ENCODE assay signal across 20 cellular contexts in genomic region chr15:67563961-67564570, GRCh38. TPM values are rescaled to one million over a fixed set of nuclear protein-coding genes. Genes with fewer than 3 reads are reported as not detected.
DNase-seq lines count a peak whose midpoint lies in the region; ATAC-seq, FAIRE-seq and TF ChIP-seq lines count a peak whose summit lies in the region.
"Had no signal": no experiment of that assay in that cellular context is flagged by ENCODE, and none has a peak within 500 bp of the region (broad histone marks: within the 10 kb centered on the region; RNA-seq: fewer than 3 reads in every experiment).

No MANE protein-coding gene starts in this region.

- no peak for FAIRE-seq in HepG2 (lab: Jason Lieb, UNC)
- FAIRE-seq: endothelial cell of umbilical vein had no signal

- POLR2A ChIA-PET in HepG2 (lab: Yijun Ruan, JAX): no interaction called here

- H3K4me3 ChIP-seq in DOHH2 (ENCODE audit: low read length) (peak overlapping the region; percentile 33), HL-60 (replicated peaks; ENCODE audit: insufficient read depth, low read length) (no peak overlapping the region), endodermal cell (ENCODE audit: low read length) (no peak overlapping the region), HepG2 (replicated peaks in 1 of 3; ENCODE audit: insufficient read depth in 1 of 3, low read depth in 2 of 3, low read length in 3 of 3) (no peak overlapping the region)
- H3K4me3 ChIP-seq: hepatocyte, lung, Peyer's patch, thoracic aorta had no signal

- peaks cover 4% of the 10 kb centered on the region; the same call in 1 of the 2 replicates for H3F3A ChIP-seq in DOHH2 (ENCODE audit: control insufficient read depth, insufficient read depth)

- ATAC-seq in GM19025 (IDR thresholded peaks at IDR 0.05; ENCODE audit: low read depth, unreplicated experiment) (peak; percentile 7), left lobe of liver (no peak), HepG2 (no peak)
- ATAC-seq: sciatic nerve had no signal

- BruUV-seq in HepG2 (replicated peaks; lab: Mats Ljungman, UMichigan): no TSS peak

- no peak overlapping the region for H2AFZ ChIP-seq in HepG2 (ENCODE audit: low read length)
- H2AFZ ChIP-seq: hepatocyte had no signal

- H4K20me1 ChIP-seq in DOHH2 (ENCODE audit: control insufficient read depth, insufficient read depth, low read depth, low read length) (no peaks in the 10 kb centered on the region), HepG2 (ENCODE audit: insufficient read depth, low read length) (no peaks in the 10 kb centered on the region; the same call in 1 of the 2 replicates)

- H3K36me3 Mint-ChIP-seq in endodermal cell (ENCODE audit: low read depth): peaks cover 6% of the 10 kb centered on the region

- H3K4me1 ChIP-seq in DOHH2 (ENCODE audit: control insufficient read depth, low read length) (peaks cover 65% of the 10 kb centered on the region), endodermal cell (ENCODE audit: control insufficient read depth, insufficient read depth, low read length) (no peaks in the 10 kb centered on the region), HepG2 (ENCODE audit: insufficient read depth, low read length) (no peaks in the 10 kb centered on the region)
- H3K4me1 ChIP-seq: Peyer's patch had no signal

- no peaks in the 10 kb centered on the region for H3K27me3 Mint-ChIP-seq in endodermal cell (ENCODE audit: insufficient read depth)
- H3K27me3 Mint-ChIP-seq: stimulated activated naive B cell treated with anti-CD40 and anti-IgM and Interleukin-4, amounts not matched to agents 10 μg/mL and 1 μg/mL and 100 μg/mL, for 72 hours had no signal

- H3K79me2 ChIP-seq in DOHH2 (ENCODE audit: control insufficient read depth, low read length) (no peaks in the 10 kb centered on the region; the same call in 1 of the 2 replicates), HepG2 (ENCODE audit: insufficient read depth, low read length) (no peaks in the 10 kb centered on the region)
- H3K79me2 ChIP-seq: hepatocyte had no signal

- H3K4me2 ChIP-seq in DOHH2 (ENCODE audit: low read length): peak overlapping the region; percentile 49
- no peak overlapping the region for H3K4me2 ChIP-seq in HepG2 (ENCODE audit: low read depth, low read length)
- H3K4me2 ChIP-seq: hepatocyte had no signal

- WGBS in endodermal cell (ENCODE audit: insufficient coverage in 1 of 2, insufficient read length in 1 of 2), 2 experiments: 43 to 85% methylated on average over 1 of the region's 1 CpG
- WGBS in HepG2 (ENCODE audit: low lambda C conversion rate): 57% methylated on average over 1 of the region's 1 CpG

- peaks cover 6% of the 10 kb centered on the region; the same call in 1 of the 2 replicates for H3K9me3 ChIP-seq in DOHH2 (ENCODE audit: control insufficient read depth, insufficient read depth, low read length)
- H3K9me3 ChIP-seq in endodermal cell (ENCODE audit: control insufficient read depth, low read length): peaks cover 5% of the 10 kb centered on the region
- no peaks in the 10 kb centered on the region for H3K9me3 ChIP-seq in HepG2 (ENCODE audit: low read length)
- H3K9me3 ChIP-seq: Peyer's patch, thoracic aorta had no signal

- no peak overlapping the region for H3K27ac Mint-ChIP-seq in endodermal cell
- H3K27ac Mint-ChIP-seq: activated T-helper 2 cell treated with anti-CD3 and anti-CD28 coated beads, Interferon-gamma antibody, Interleukin-2, Interleukin-4, amounts not matched to agents 10 μg/mL and 5 μg/mL and 100 μg/mL, durations not matched to agents 14 hours and 24 hours and 36 hours; stimulated activated naive B cell treated with anti-CD40 and anti-IgM and Interleukin-4, amounts not matched to agents 10 μg/mL and 1 μg/mL and 100 μg/mL, for 72 hours had no signal

- no peak for TF ChIP-seq POLR2A in HepG2 (IDR thresholded peaks at IDR 0.05; ENCODE audit: insufficient read depth in 1 of 2, low read depth in 2 of 2, low read length in 2 of 2)

- H3K9me2 ChIP-seq in DOHH2 (replicated peaks; ENCODE audit: control insufficient read depth, low read length): no peaks in the 10 kb centered on the region

- H3K9ac ChIP-seq in endodermal cell (ENCODE audit: extremely low read depth, low read length, poor library complexity, severe bottlenecking): no peak overlapping the region
- no peak overlapping the region for H3K9ac ChIP-seq in HepG2 (ENCODE audit: insufficient read depth, low read depth, low read length)

- no peak for DNase-seq in HL-60 (ENCODE audit: low read depth in 1 of 2, low spot score in 1 of 2)
- no peak for DNase-seq in endodermal cell
- no peak for DNase-seq in left lobe of liver (ENCODE audit: low spot score)
- no peak for DNase-seq in DMS53 treated with DMSO at 0.1 percent for 48 hours (lab: John Stamatoyannopoulos, UW; ENCODE audit: unreplicated experiment)
- DNase-seq in HepG2 (ENCODE audit: low spot score): no peak
- DNase-seq: activated CD4-positive, CD25-positive, alpha-beta regulatory T cell treated with anti-CD3 and anti-CD28 coated beads, Interleukin-2, amount 50 U/mL, for 72 hours; cortex of kidney; islet precursor cell; NCI-H146; Peyer's patch; stimulated activated naive B cell treated with anti-CD40 and anti-IgM and Interleukin-4, amounts not matched to agents 10 μg/mL and 1 μg/mL and 100 μg/mL, for 72 hours; T-helper 9 cell had no signal

- H3K4me1 Mint-ChIP-seq in endodermal cell: peaks cover 9% of the 10 kb centered on the region

- in situ Hi-C loops in HepG2 (cut with HindIII; ENCODE audit: extremely low pct_ligation_motif_present, low pct_unique_long_range_greater_than_20kb): no loop called here

- intact Hi-C loops in HepG2 (cut with micrococcal nuclease; ENCODE audit: unreplicated experiment): no loop called here

- H3K36me3 ChIP-seq in DOHH2 (ENCODE audit: control insufficient read depth, low read length) (peaks cover 15% of the 10 kb centered on the region), endodermal cell (ENCODE audit: control insufficient read depth, insufficient read depth, low read length) (no peaks in the 10 kb centered on the region), HepG2 (replicated peaks in 1 of 2; ENCODE audit: control insufficient read depth in 1 of 2, insufficient read depth in 2 of 2, low read length in 2 of 2) (no peaks in the 10 kb centered on the region)
- H3K36me3 ChIP-seq: thoracic aorta had no signal

- H3K27me3 ChIP-seq in DOHH2 (ENCODE audit: control insufficient read depth, low read length) (no peaks in the 10 kb centered on the region), HL-60 (ENCODE audit: insufficient read depth, poor library complexity, severe bottlenecking) (no peaks in the 10 kb centered on the region), endodermal cell (ENCODE audit: control insufficient read depth, insufficient read depth, low read length, poor library complexity, severe bottlenecking) (no peaks in the 10 kb centered on the region), HepG2 (ENCODE audit: control insufficient read depth in 1 of 2, insufficient read depth in 2 of 2, low read length in 2 of 2) (no peaks in the 10 kb centered on the region)
- H3K27me3 ChIP-seq: hepatocyte, Peyer's patch had no signal

- H3K9me3 Mint-ChIP-seq in endodermal cell: no peaks in the 10 kb centered on the region
- H3K9me3 Mint-ChIP-seq: activated T-helper 2 cell treated with anti-CD3 and anti-CD28 coated beads, Interferon-gamma antibody, Interleukin-2, Interleukin-4, amounts not matched to agents 10 μg/mL and 5 μg/mL and 100 μg/mL, durations not matched to agents 14 hours and 24 hours and 36 hours; stimulated activated naive B cell treated with anti-CD40 and anti-IgM and Interleukin-4, amounts not matched to agents 10 μg/mL and 1 μg/mL and 100 μg/mL, for 72 hours had no signal

- CTCF ChIA-PET in HepG2 (lab: Yijun Ruan, JAX; ENCODE audit: low intra/inter-chr PET ratio, low total read pairs): no interaction called here

- H3K27ac ChIP-seq in DOHH2 (ENCODE audit: low read depth, low read length): peak overlapping the region; percentile 51
- H3K27ac ChIP-seq in HL-60 (replicated peaks): peak overlapping the region; percentile 75
- peak overlapping the region; percentile 83 for H3K27ac ChIP-seq in endodermal cell (ENCODE audit: low read depth, low read length)
- no peak overlapping the region for H3K27ac ChIP-seq in HepG2 (ENCODE audit: extremely low read length, insufficient read depth, low read length)
- H3K27ac ChIP-seq: hepatocyte, Peyer's patch, thoracic aorta had no signal

- no peak for TF ChIP-seq RAD21 in HepG2 (CRISPR knock-in tag; IDR thresholded peaks at IDR 0.05)

- no peak overlapping the region for H3K4me3 Mint-ChIP-seq in endodermal cell
- H3K4me3 Mint-ChIP-seq: stimulated activated naive B cell treated with anti-CD40 and anti-IgM and Interleukin-4, amounts not matched to agents 10 μg/mL and 1 μg/mL and 100 μg/mL, for 72 hours had no signal

- TF ChIP-seq CTCF in DOHH2 (IDR thresholded peaks at IDR 0.05; ENCODE audit: low read depth, low read length, poor library complexity, severe bottlenecking) (no peak), HL-60 (IDR thresholded peaks at IDR 0.05; ENCODE audit: insufficient read depth, low read length) (no peak), endodermal cell (conservative IDR thresholded peaks at IDR 0.05) (no peak), HepG2 (CRISPR knock-in tag; IDR thresholded peaks at IDR 0.05) (no peak)

- TF ChIP-seq EP300 in HepG2 (IDR thresholded peaks at IDR 0.05; ENCODE audit: low read depth in 2 of 2, low read length in 2 of 2): no peak
- TF ChIP-seq EP300 in HepG2 (CRISPR knock-in tag; IDR thresholded peaks at IDR 0.05; ENCODE audit: borderline replicate concordance): no peak

RNA-seq across cellular contexts. Expression of gene MAP2K5, which starts 21.6 kb away (rescaled TPM):
- 10 to 100 TPM; 17.1 to 26.7 TPM for total RNA-seq in endodermal cell
- 29.9 TPM for polyA plus RNA-seq in endodermal cell (2013, experiment 1 of 2)
- polyA plus RNA-seq in endodermal cell (2013, experiment 2 of 2): 24.2 TPM
- total RNA-seq in left lobe of liver: 9.9 TPM
- 4.3 and 6.3 TPM in 2 replicates for total RNA-seq in HepG2 (2016; rRNA removed; fragmentation: Illumina TruSeq; extraction: Trizol)
- total RNA-seq in HepG2 (2016; cell fraction: cytosol; rRNA removed; fragmentation: Illumina TruSeq; extraction: Trizol; ENCODE audit: low read depth): 8.3 and 9.2 TPM in 2 replicates
- 3.3 and 5.6 TPM in 2 replicates for total RNA-seq in HepG2 (2016; cell fraction: insoluble cytoplasmic fraction; rRNA removed; fragmentation: Illumina TruSeq; extraction: Trizol)
- total RNA-seq in HepG2 (2016; cell fraction: membrane; rRNA removed; fragmentation: Illumina TruSeq; extraction: Trizol): 5.7 and 7.1 TPM in 2 replicates
- 7.3 and 10.3 TPM in 2 replicates for total RNA-seq in HepG2 (2016; cell fraction: nucleus; rRNA removed; fragmentation: Illumina TruSeq; extraction: Trizol)
- 3.2 and 4.0 TPM in 2 replicates for polyA plus RNA-seq in HepG2 (2011; rRNA removed)
- polyA plus RNA-seq in HepG2 (2011; cell fraction: cytosol; rRNA removed): 2.4 and 2.5 TPM in 2 replicates
- polyA plus RNA-seq in HepG2 (2011; cell fraction: nucleus; rRNA removed): 8.1 and 8.7 TPM in 2 replicates
- 12.6 and 13.6 TPM in 2 replicates for polyA plus RNA-seq in HepG2 (2012)
- polyA plus RNA-seq in HepG2 (2016; cell fraction: cytosol; fragmentation: Illumina TruSeq; extraction: Trizol; ENCODE audit: low read depth): 3.4 and 3.9 TPM in 2 replicates
- polyA plus RNA-seq in HepG2 (2016; cell fraction: insoluble cytoplasmic fraction; fragmentation: Illumina TruSeq; extraction: Trizol; ENCODE audit: low read depth): 10.6 and 10.7 TPM in 2 replicates
- polyA plus RNA-seq in HepG2 (2016; cell fraction: membrane; fragmentation: Illumina TruSeq; extraction: Trizol; ENCODE audit: low read depth): 7.3 TPM in 2 replicates
- polyA plus RNA-seq in HepG2 (2016; cell fraction: nucleus; fragmentation: Illumina TruSeq; extraction: Trizol; ENCODE audit: insufficient read depth, low read depth): 9.9 and 12.6 TPM in 2 replicates
- 7.5 and 17.7 TPM in 2 replicates for polyA minus RNA-seq in HepG2 (2011; rRNA and poly(A)+ RNA removed; ENCODE audit: low replicate concordance)
- polyA minus RNA-seq in HepG2 (2011; cell fraction: cytosol; rRNA and poly(A)+ RNA removed): 4.9 and 7.3 TPM in 2 replicates
- polyA minus RNA-seq in HepG2 (2011; cell fraction: nucleus; rRNA and poly(A)+ RNA removed): 24.7 and 28.5 TPM in 2 replicates

RNA-seq across cellular contexts. Expression of gene C15orf61, which starts 43.1 kb away (rescaled TPM):
- 1 to 10 TPM; 3.0 to 3.2 TPM for total RNA-seq in endodermal cell
- polyA plus RNA-seq in endodermal cell (2013, experiment 1 of 2): 3.5 TPM
- polyA plus RNA-seq in endodermal cell (2013, experiment 2 of 2): 2.2 TPM
- 2.3 TPM for total RNA-seq in left lobe of liver
- total RNA-seq in HepG2 (2016; rRNA removed; fragmentation: Illumina TruSeq; extraction: Trizol): 3.3 and 6.6 TPM in 2 replicates
- total RNA-seq in HepG2 (2016; cell fraction: cytosol; rRNA removed; fragmentation: Illumina TruSeq; extraction: Trizol; ENCODE audit: low read depth): 9.3 and 10.8 TPM in 2 replicates
- 5.7 and 8.0 TPM in 2 replicates for total RNA-seq in HepG2 (2016; cell fraction: insoluble cytoplasmic fraction; rRNA removed; fragmentation: Illumina TruSeq; extraction: Trizol)
- 11.0 and 12.6 TPM in 2 replicates for total RNA-seq in HepG2 (2016; cell fraction: membrane; rRNA removed; fragmentation: Illumina TruSeq; extraction: Trizol)
- 7.4 and 9.6 TPM in 2 replicates for total RNA-seq in HepG2 (2016; cell fraction: nucleus; rRNA removed; fragmentation: Illumina TruSeq; extraction: Trizol)
- 2.1 and 2.2 TPM in 2 replicates for polyA plus RNA-seq in HepG2 (2011; rRNA removed)
- polyA plus RNA-seq in HepG2 (2011; cell fraction: cytosol; rRNA removed): 2.0 and 3.5 TPM in 2 replicates
- polyA plus RNA-seq in HepG2 (2011; cell fraction: nucleus; rRNA removed): 2.5 and 4.0 TPM in 2 replicates
- 3.3 and 7.5 TPM in 2 replicates for polyA plus RNA-seq in HepG2 (2012)
- polyA plus RNA-seq in HepG2 (2016; cell fraction: cytosol; fragmentation: Illumina TruSeq; extraction: Trizol; ENCODE audit: low read depth): 16.3 and 18.5 TPM in 2 replicates
- 4.1 and 6.7 TPM in 2 replicates for polyA plus RNA-seq in HepG2 (2016; cell fraction: insoluble cytoplasmic fraction; fragmentation: Illumina TruSeq; extraction: Trizol; ENCODE audit: low read depth)
- 12.1 and 12.7 TPM in 2 replicates for polyA plus RNA-seq in HepG2 (2016; cell fraction: membrane; fragmentation: Illumina TruSeq; extraction: Trizol; ENCODE audit: low read depth)
- polyA plus RNA-seq in HepG2 (2016; cell fraction: nucleus; fragmentation: Illumina TruSeq; extraction: Trizol; ENCODE audit: insufficient read depth, low read depth): 8.7 and 10.8 TPM in 2 replicates
- polyA minus RNA-seq in HepG2 (2011; rRNA and poly(A)+ RNA removed; ENCODE audit: low replicate concordance): 2.5 and 4.0 TPM in 2 replicates
- 1.6 and 2.4 TPM in 2 replicates for polyA minus RNA-seq in HepG2 (2011; cell fraction: cytosol; rRNA and poly(A)+ RNA removed)
- 10.1 and 14.8 TPM in 2 replicates for polyA minus RNA-seq in HepG2 (2011; cell fraction: nucleus; rRNA and poly(A)+ RNA removed)
